Comparison of ENCODE assay signal across 7 cellular contexts in the genomic region with DNA sequence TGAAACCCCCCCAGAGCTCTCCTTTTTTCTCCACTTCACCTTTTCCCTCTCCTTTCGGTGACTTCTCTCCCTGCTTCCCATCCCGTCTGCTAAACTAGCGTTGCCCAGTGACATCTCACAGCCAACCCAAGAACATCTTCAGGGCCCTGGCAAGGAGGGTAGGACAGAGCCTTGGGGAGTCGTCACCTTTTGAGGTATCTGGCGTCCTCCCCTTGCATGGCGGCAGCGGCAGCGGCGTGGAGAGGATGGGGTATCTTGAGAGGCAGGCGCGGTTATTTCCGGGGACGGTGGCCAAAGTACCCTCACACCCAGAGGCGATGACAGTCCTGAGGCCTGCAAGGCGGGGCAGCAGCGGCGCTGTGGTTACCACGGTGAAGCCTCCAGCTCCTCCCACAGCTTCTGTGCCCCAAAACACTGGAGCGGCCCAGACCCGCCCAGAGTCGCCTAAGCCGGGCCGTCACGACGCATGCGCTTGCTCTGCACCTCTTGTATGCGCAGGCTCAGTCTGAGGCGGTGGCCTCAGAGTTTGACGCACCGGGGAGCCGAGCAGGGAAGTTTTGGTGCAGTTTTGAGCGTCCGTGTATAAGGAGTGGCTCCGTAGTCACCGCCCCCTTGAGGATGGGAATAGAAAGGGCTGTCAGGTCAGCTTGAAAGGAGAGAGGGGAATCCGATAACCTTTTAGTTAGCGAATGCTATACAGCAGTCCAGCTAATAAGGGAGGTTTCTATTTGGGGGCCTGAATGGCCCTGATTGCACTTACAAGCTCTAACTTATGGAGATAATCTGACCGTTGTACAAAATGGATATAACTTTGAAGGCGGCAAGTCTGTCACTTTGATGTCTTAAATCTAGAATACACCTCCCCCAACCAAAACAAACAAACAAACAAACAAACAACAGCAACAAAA. TPM values are rescaled to one million over a fixed set of nuclear protein-coding genes. Genes with fewer than 3 reads are reported as not detected.
DNase-seq lines count a peak whose midpoint lies in the region; ATAC-seq and TF ChIP-seq lines count a peak whose summit lies in the region.

Gene KIFAP3 (minus strand): TSS at position 446 of the 908 bp plus-strand sequence. CDS start 228 bp downstream, at position 218.

- peak; percentile 94 for ATAC-seq in GM18499 (IDR thresholded peaks at IDR 0.05; ENCODE audit: insufficient read depth, unreplicated experiment)
- ATAC-seq in HG02970 (IDR thresholded peaks at IDR 0.05; ENCODE audit: low FRiP score, unreplicated experiment), result peak; percentile 100

- peak; percentile 91 to 94 for DNase-seq in NCI-H1930 (lab: John Stamatoyannopoulos, UW)
- peak; percentile 94 for DNase-seq in T-helper 22 cell (ENCODE audit: low read depth)
- peak; percentile 91 for DNase-seq in astrocyte of the cerebellum (ENCODE audit: low read depth)
- peak; percentile 93 for DNase-seq in hepatic stellate cell (ENCODE audit: low spot score)
- peak; percentile 95 for DNase-seq in renal cortical epithelial cell (ENCODE audit: low read depth)

- in situ Hi-C loops in astrocyte of the cerebellum (cut with HindIII; ENCODE audit: low sequenced_read_pairs), result no loop called here

- TF ChIP-seq CTCF in astrocyte of the cerebellum (IDR thresholded peaks at IDR 0.05; ENCODE audit: low read depth, low read length, missing control alignments), result peak; percentile 55

- H3K4me3 ChIP-seq in astrocyte of the cerebellum (ENCODE audit: low read depth, low read length), result peak within 1 kb of the TSS; percentile 95

RNA-seq across cellular contexts. Expression of gene KIFAP3, which starts in this region (rescaled TPM):
- 29.2 and 55.7 TPM in 2 replicates for total RNA-seq in renal cortical epithelial cell

Comparison
In these comparisons a context has a peak if more than half of its experiments do, and no peak if none do; other contexts are left out.
1. Peak in every context shown above with its lines: DNase-seq, ATAC-seq and H3K4me3 ChIP-seq.